Comparison of ENCODE assay signal across 20 cellular contexts in genomic region chr17:39799395-39799794, GRCh38.
A peak's percentile ranks its signal among the peaks of the same experiment; 100 is the strongest.
DNase-seq lines count a peak whose midpoint lies in the region; ATAC-seq and TF ChIP-seq lines count a peak whose summit lies in the region.
"Had no signal": no experiment of that assay in that cellular context is flagged by ENCODE, and none has a peak within 500 bp of the region (broad histone marks: within the 10 kb centered on the region; RNA-seq: fewer than 3 reads in every experiment).

No MANE protein-coding gene starts in this region.

- H3K4me3 ChIP-seq in HUES48 (ENCODE audit: low read depth, low read length) = no peak overlapping the region
- H3K4me3 ChIP-seq: left ventricle myocardium inferior had no signal

- H3K4me3 Mint-ChIP-seq in activated CD4-positive, alpha-beta memory T cell treated with anti-CD3 and anti-CD28 coated beads for 36 hours = no peak overlapping the region
- no peak overlapping the region for H3K4me3 Mint-ChIP-seq in activated CD4-positive, alpha-beta memory T cell treated with anti-CD3 and anti-CD28 coated beads, Interleukin-2, amount 10 ng/mL, durations not matched to agents 7 days and 5 days
- H3K4me3 Mint-ChIP-seq in activated T-helper 17 cell treated with anti-CD3 and anti-CD28 coated beads, Interleukin-2, amount 50 U/mL, for 72 hours = peak overlapping the region; percentile 2
- peak overlapping the region in 7 of 10 donors; percentile 23 to 45 (median 40) for H3K4me3 Mint-ChIP-seq in naive thymus-derived CD8-positive, alpha-beta T cell
- no peak overlapping the region for H3K4me3 Mint-ChIP-seq in type B pancreatic cell
- H3K4me3 Mint-ChIP-seq: activated CD8-positive, alpha-beta memory T cell treated with anti-CD3 and anti-CD28 coated beads, Interleukin-2, amount 10 ng/mL, durations not matched to agents 7 days and 5 days; T-helper 1 cell treated with Interleukin-12 subunit alpha and Interleukin-12 subunit beta and Interleukin-4 antibody, amounts not matched to agents 30 μg/mL and 1 μg/mL, for 36 hours had no signal

- H3K27me3 Mint-ChIP-seq in activated CD4-positive, alpha-beta memory T cell treated with anti-CD3 and anti-CD28 coated beads for 36 hours = no peaks in the 10 kb centered on the region
- H3K27me3 Mint-ChIP-seq in activated CD4-positive, alpha-beta memory T cell treated with anti-CD3 and anti-CD28 coated beads, Interleukin-2, amount 10 ng/mL, durations not matched to agents 7 days and 5 days = no peaks in the 10 kb centered on the region
- no peaks in the 10 kb centered on the region for H3K27me3 Mint-ChIP-seq in activated T-helper 17 cell treated with anti-CD3 and anti-CD28 coated beads, Interleukin-2, amount 50 U/mL, for 72 hours
- H3K27me3 Mint-ChIP-seq in naive thymus-derived CD8-positive, alpha-beta T cell = no peaks in the 10 kb centered on the region
- H3K27me3 Mint-ChIP-seq in type B pancreatic cell = no peaks in the 10 kb centered on the region
- H3K27me3 Mint-ChIP-seq: activated CD8-positive, alpha-beta memory T cell treated with anti-CD3 and anti-CD28 coated beads, Interleukin-2, amount 10 ng/mL, durations not matched to agents 7 days and 5 days had no signal

- H3K27ac ChIP-seq in HUES48 (ENCODE audit: low read depth, low read length) = peak overlapping the region; percentile 57
- H3K27ac ChIP-seq: left ventricle myocardium inferior had no signal

- H3K4me1 Mint-ChIP-seq in activated CD4-positive, alpha-beta memory T cell treated with anti-CD3 and anti-CD28 coated beads for 36 hours (ENCODE audit: low read depth) = peaks cover 54% of the 10 kb centered on the region
- peaks cover 39% of the 10 kb centered on the region for H3K4me1 Mint-ChIP-seq in activated CD4-positive, alpha-beta memory T cell treated with anti-CD3 and anti-CD28 coated beads, Interleukin-2, amount 10 ng/mL, durations not matched to agents 7 days and 5 days
- peaks cover 42% of the 10 kb centered on the region for H3K4me1 Mint-ChIP-seq in activated T-helper 17 cell treated with anti-CD3 and anti-CD28 coated beads, Interleukin-2, amount 50 U/mL, for 72 hours
- peaks cover 35 to 79% (median 66%) of the 10 kb centered on the region in 4 donors for H3K4me1 Mint-ChIP-seq in naive thymus-derived CD8-positive, alpha-beta T cell
- peaks cover 8% of the 10 kb centered on the region for H3K4me1 Mint-ChIP-seq in type B pancreatic cell (ENCODE audit: unreplicated experiment)

- CTCF ChIA-PET in activated CD4-positive, alpha-beta memory T cell treated with anti-CD3 and anti-CD28 coated beads for 36 hours (lab: Charles Lee) = no interaction called here
- CTCF ChIA-PET in activated CD4-positive, alpha-beta memory T cell treated with anti-CD3 and anti-CD28 coated beads, Interleukin-2, amount 10 ng/mL, durations not matched to agents 7 days and 5 days (lab: Charles Lee) = no interaction called here

- peaks cover 21% of the 10 kb centered on the region for H3K4me1 ChIP-seq in HUES48 (ENCODE audit: control insufficient read depth, insufficient read depth, low read length)
- H3K4me1 ChIP-seq: left ventricle myocardium inferior had no signal

- no peak for DNase-seq in activated CD4-positive, alpha-beta memory T cell treated with anti-CD3 and anti-CD28 coated beads for 36 hours
- no peak for DNase-seq in activated CD4-positive, alpha-beta memory T cell treated with anti-CD3 and anti-CD28 coated beads, Interleukin-2, amount 10 ng/mL, durations not matched to agents 7 days and 5 days
- no peak for DNase-seq in naive thymus-derived CD8-positive, alpha-beta T cell
- no peak for DNase-seq in central memory CD4-positive, alpha-beta T cell
- DNase-seq in inferior parietal cortex (ENCODE audit: extremely low spot score) (no peak), type B pancreatic cell (ENCODE audit: extremely low spot score, unreplicated experiment) (no peak)
- DNase-seq: activated CD4-positive, CD25-positive, alpha-beta regulatory T cell; activated CD8-positive, alpha-beta memory T cell treated with anti-CD3 and anti-CD28 coated beads, Interleukin-2, amount 10 ng/mL, durations not matched to agents 7 days and 5 days; activated effector memory CD4-positive, alpha-beta T cell treated with anti-CD3 and anti-CD28 coated beads, Interleukin-2, amount 50 U/mL, for 16 hours; C1 segment of cervical spinal cord; KG1; left ventricle myocardium inferior; NCI-H1092 treated with DMSO at 0.1 percent for 48 hours; NCI-H2081; NCI-H524; SIG-M5; stimulated activated CD4-positive, alpha-beta T cell treated with anti-CD3 and anti-CD28 coated beads, Interleukin-4, amount 100 ng/mL, for 4 hours had no signal

- peaks cover 13% of the 10 kb centered on the region for H3K36me3 Mint-ChIP-seq in activated CD4-positive, alpha-beta memory T cell treated with anti-CD3 and anti-CD28 coated beads for 36 hours
- peaks cover 24% of the 10 kb centered on the region for H3K36me3 Mint-ChIP-seq in activated CD4-positive, alpha-beta memory T cell treated with anti-CD3 and anti-CD28 coated beads, Interleukin-2, amount 10 ng/mL, durations not matched to agents 7 days and 5 days (ENCODE audit: low read depth)
- peaks cover 42% of the 10 kb centered on the region for H3K36me3 Mint-ChIP-seq in activated T-helper 17 cell treated with anti-CD3 and anti-CD28 coated beads, Interleukin-2, amount 50 U/mL, for 72 hours (ENCODE audit: low read depth)
- H3K36me3 Mint-ChIP-seq in naive thymus-derived CD8-positive, alpha-beta T cell = peaks cover 0 to 22% (median 7%) of the 10 kb centered on the region in 3 donors
- no peaks in the 10 kb centered on the region for H3K36me3 Mint-ChIP-seq in type B pancreatic cell

- POLR2A ChIA-PET in activated CD4-positive, alpha-beta memory T cell treated with anti-CD3 and anti-CD28 coated beads for 36 hours (lab: Charles Lee) = no interaction called here
- POLR2A ChIA-PET in activated CD4-positive, alpha-beta memory T cell treated with anti-CD3 and anti-CD28 coated beads, Interleukin-2, amount 10 ng/mL, durations not matched to agents 7 days and 5 days (lab: Charles Lee) = no interaction called here
- POLR2A ChIA-PET in naive thymus-derived CD8-positive, alpha-beta T cell (lab: Charles Lee) = interaction anchor here (1.3 kb wide), 1 partner anchor 36 kb away, joined by 3 read pairs; no protein-coding TSS in a partner anchor

- H3K9ac ChIP-seq in HUES48 (ENCODE audit: low read depth, low read length) = no peak overlapping the region

- TF ChIP-seq CTCF in type B pancreatic cell (conservative IDR thresholded peaks at IDR 0.05) = no peak

- no peak for ATAC-seq in activated T-helper 17 cell treated with anti-CD3 and anti-CD28 coated beads, Interleukin-2, amount 50 U/mL, for 72 hours (replicated peaks)
- no peak for ATAC-seq in naive thymus-derived CD8-positive, alpha-beta T cell
- ATAC-seq: activated CD8-positive, alpha-beta memory T cell treated with anti-CD3 and anti-CD28 coated beads, Interleukin-2, amount 10 ng/mL, durations not matched to agents 7 days and 5 days had no signal

- H3K9me3 ChIP-seq in HUES48 (ENCODE audit: control insufficient read depth, insufficient read depth, low read length) = no peaks in the 10 kb centered on the region
- H3K9me3 ChIP-seq: left ventricle myocardium inferior had no signal

- H3K36me3 ChIP-seq in HUES48 (ENCODE audit: control insufficient read depth, insufficient read depth, low read length) = no peaks in the 10 kb centered on the region
- H3K36me3 ChIP-seq: left ventricle myocardium inferior had no signal

- H3K27ac Mint-ChIP-seq in activated CD4-positive, alpha-beta memory T cell treated with anti-CD3 and anti-CD28 coated beads for 36 hours = peak overlapping the region; percentile 16
- H3K27ac Mint-ChIP-seq in activated CD4-positive, alpha-beta memory T cell treated with anti-CD3 and anti-CD28 coated beads, Interleukin-2, amount 10 ng/mL, durations not matched to agents 7 days and 5 days = no peak overlapping the region
- H3K27ac Mint-ChIP-seq in activated T-helper 17 cell treated with anti-CD3 and anti-CD28 coated beads, Interleukin-2, amount 50 U/mL, for 72 hours = peak overlapping the region; percentile 64
- H3K27ac Mint-ChIP-seq in naive thymus-derived CD8-positive, alpha-beta T cell = peak overlapping the region; percentile 88 to 99 (median 94)
- no peak overlapping the region for H3K27ac Mint-ChIP-seq in type B pancreatic cell

- H3K9me3 Mint-ChIP-seq in activated CD4-positive, alpha-beta memory T cell treated with anti-CD3 and anti-CD28 coated beads for 36 hours = no peaks in the 10 kb centered on the region
- H3K9me3 Mint-ChIP-seq in activated CD4-positive, alpha-beta memory T cell treated with anti-CD3 and anti-CD28 coated beads, Interleukin-2, amount 10 ng/mL, durations not matched to agents 7 days and 5 days = no peaks in the 10 kb centered on the region
- H3K9me3 Mint-ChIP-seq in activated T-helper 17 cell treated with anti-CD3 and anti-CD28 coated beads, Interleukin-2, amount 50 U/mL, for 72 hours = no peaks in the 10 kb centered on the region
- peaks cover 0 to 4% (median 0%) of the 10 kb centered on the region in 9 donors for H3K9me3 Mint-ChIP-seq in naive thymus-derived CD8-positive, alpha-beta T cell
- H3K9me3 Mint-ChIP-seq in type B pancreatic cell = no peaks in the 10 kb centered on the region

- H3K27me3 ChIP-seq in HUES48 (ENCODE audit: control insufficient read depth, insufficient read depth, low read length) = no peaks in the 10 kb centered on the region

- intact Hi-C loops in activated CD4-positive, alpha-beta memory T cell treated with anti-CD3 and anti-CD28 coated beads for 36 hours (cut with micrococcal nuclease) = no loop called here

Comparison
In these comparisons a context has a peak if more than half of its experiments do, and no peak if none do; other contexts are left out.
1. H3K27ac Mint-ChIP-seq: peak in activated CD4-positive, alpha-beta memory T cell treated with anti-CD3 and anti-CD28 coated beads for 36 hours (single experiment), activated T-helper 17 cell treated with anti-CD3 and anti-CD28 coated beads, Interleukin-2, amount 50 U/mL, for 72 hours (single experiment) and naive thymus-derived CD8-positive, alpha-beta T cell (10 of 10); none in activated CD4-positive, alpha-beta memory T cell treated with anti-CD3 and anti-CD28 coated beads, Interleukin-2, amount 10 ng/mL, durations not matched to agents 7 days and 5 days (single experiment) and type B pancreatic cell (single experiment).
2. H3K4me3 Mint-ChIP-seq: peak in activated T-helper 17 cell treated with anti-CD3 and anti-CD28 coated beads, Interleukin-2, amount 50 U/mL, for 72 hours (single experiment) and naive thymus-derived CD8-positive, alpha-beta T cell (7 of 10); none in activated CD4-positive, alpha-beta memory T cell treated with anti-CD3 and anti-CD28 coated beads for 36 hours (single experiment), activated CD4-positive, alpha-beta memory T cell treated with anti-CD3 and anti-CD28 coated beads, Interleukin-2, amount 10 ng/mL, durations not matched to agents 7 days and 5 days (single experiment) and type B pancreatic cell (single experiment).